Comparison of ENCODE assay signal across 8 cellular contexts in genomic region chr19:39125554-39126311, GRCh38. TPM values are rescaled to one million over a fixed set of nuclear protein-coding genes. Genes with fewer than 3 reads are reported as not detected.
DNase-seq lines count a peak whose midpoint lies in the region; ATAC-seq, FAIRE-seq and TF ChIP-seq lines count a peak whose summit lies in the region.

PAK4 (plus strand) TSS chr19:39125786; CDS start chr19:39169554, 43,768 bp downstream.

- peak within 1 kb of the TSS; percentile 91 for H2AK9ac ChIP-seq in IMR-90 (replicated peaks; ENCODE audit: low read depth, low read length, poor library complexity)

- 0% methylated on average over 25 of the region's 64 CpGs; no CpG with 5 or more reads in 1 of the 2 experiments for WGBS in IMR-90 (ENCODE audit: extremely low coverage in 2 of 2, insufficient read length in 1 of 2), 2 experiments

- CTCF ChIA-PET in IMR-90 (lab: Yijun Ruan, JAX) (no interaction called here), endothelial cell of umbilical vein (lab: Charles Lee) (interaction anchor here (0.7 to 1.2 kb wide), 3 partner anchors 14 to 63 kb away, joined by 3 read pairs; no protein-coding TSS in a partner anchor)

- TF ChIP-seq RAD21 in IMR-90 (IDR thresholded peaks at IDR 0.05; ENCODE audit: low read length) = no peak

- H4K8ac ChIP-seq in IMR-90 (ENCODE audit: low read depth in 2 of 2, low read length in 2 of 2) = peak within 1 kb of the TSS; percentile 85 to 94; a peak in 3 of 4 replicates

- TF ChIP-seq POLR2A in IMR-90 (IDR thresholded peaks at IDR 0.05; ENCODE audit: low read depth, low read length) (peak; percentile 59; the same call in 1 of the 2 replicates), endothelial cell of umbilical vein (IDR thresholded peaks at IDR 0.05; ENCODE audit: low read depth, low read length) (peak; percentile 71)

- H4K5ac ChIP-seq in IMR-90 (ENCODE audit: low read depth, low read length) = peak within 1 kb of the TSS; percentile 15

- dilution Hi-C loops in IMR-90 (cut with HindIII; ENCODE audit: low sequenced_read_pairs, unreplicated experiment) (no loop called here), endothelial cell of umbilical vein (cut with MboI; ENCODE audit: extremely low pct_ligation_motif_present, low sequenced_read_pairs) (no loop called here)

- no peak for TF ChIP-seq CTCF in D721Med (IDR thresholded peaks at IDR 0.05; ENCODE audit: insufficient read depth, missing control alignments)
- TF ChIP-seq CTCF in IMR-90 (conservative IDR thresholded peaks at IDR 0.05; ENCODE audit: low read depth, low read length) = no peak
- no peak for TF ChIP-seq CTCF in endothelial cell of umbilical vein (IDR thresholded peaks at IDR 0.05; ENCODE audit: extremely low read depth in 1 of 2, insufficient read depth in 1 of 2, low read depth in 1 of 2, low read length in 2 of 2)

- peaks cover 50% of the 10 kb centered on the region for H3K79me2 ChIP-seq in endothelial cell of umbilical vein (ENCODE audit: control insufficient read depth, insufficient read depth, low read length)

- H3K4me3 ChIP-seq in IMR-90 (ENCODE audit: insufficient read depth, low read depth, low read length) (peak within 1 kb of the TSS; percentile 85), endothelial cell of umbilical vein (replicated peaks in 1 of 3; ENCODE audit: insufficient read depth in 1 of 3, low read depth in 1 of 3, low read length in 3 of 3) (peak within 1 kb of the TSS; percentile 71 to 97 (median 85))

- H2AK5ac ChIP-seq in IMR-90 (ENCODE audit: low read depth, low read length) = peak within 1 kb of the TSS; percentile 74; the same call in 1 of the 2 replicates

- H4K20me1 ChIP-seq in IMR-90 (ENCODE audit: insufficient read depth, low read length) = peaks cover 28% of the 10 kb centered on the region
- H4K20me1 ChIP-seq in endothelial cell of umbilical vein (replicated peaks; ENCODE audit: control insufficient read depth, extremely low read depth, insufficient read depth, low read length) = no peaks in the 10 kb centered on the region

- POLR2A ChIA-PET in IMR-90 (lab: Charles Lee; ENCODE audit: unreplicated experiment) = no interaction called here
- POLR2A ChIA-PET in endothelial cell of umbilical vein (lab: Charles Lee) = no interaction called here

- peak within 1 kb of the TSS; percentile 82 for H3K4ac ChIP-seq in IMR-90 (ENCODE audit: low read depth, low read length)

- H3K9ac ChIP-seq in IMR-90 (ENCODE audit: low read depth, low read length) (peak within 1 kb of the TSS; percentile 74), endothelial cell of umbilical vein (replicated peaks; ENCODE audit: extremely low read depth, insufficient read depth, low read length) (peak within 1 kb of the TSS; percentile 59)

- DNase-seq in D721Med (ENCODE audit: insufficient read length, low spot score) (peak; percentile 100), IMR-90 (peak; percentile 96), OCI-M1 (lab: John Stamatoyannopoulos, UW) (peak; percentile 99), activated T-cell treated with anti-CD3 and anti-CD28 coated beads for 24 hours (ENCODE audit: low read depth) (peak; percentile 97), endothelial cell of umbilical vein (ENCODE audit: low read depth, low spot score) (peak; percentile 97), middle frontal gyrus (ENCODE audit: extremely low spot score, low spot score) (peak; percentile 94)
- peak; percentile 96 to 99 for DNase-seq in stimulated activated CD8-positive, alpha-beta memory T cell treated with anti-CD3 and anti-CD28 coated beads, Interleukin-2, amount 100 ng/mL, for 48 hours (ENCODE audit: low read depth in 2 of 2)

- peak within 1 kb of the TSS; percentile 80 for H2BK5ac ChIP-seq in IMR-90 (ENCODE audit: low read depth, low read length, poor library complexity, severe bottlenecking)

- no peak within 1 kb of the TSS; the same call in none of the 2 replicates for H3K18ac ChIP-seq in IMR-90 (ENCODE audit: low read depth, low read length)

- intact Hi-C loops in IMR-90 (cut with micrococcal nuclease) (no loop called here), endothelial cell of umbilical vein (cut with micrococcal nuclease) (loop anchor here (1.0 to 10.0 kb wide), 4 partner anchors 19 to 409 kb away; partner anchors contain the start of genes EID2B, MED29, PAF1 and PLEKHG2)

- no peaks in the 10 kb centered on the region for H3K9me3 ChIP-seq in IMR-90 (ENCODE audit: control insufficient read depth, insufficient read depth, low read length)
- no peaks in the 10 kb centered on the region for H3K9me3 ChIP-seq in endothelial cell of umbilical vein (replicated peaks; ENCODE audit: control insufficient read depth, insufficient read depth, low read length)

- peak within 1 kb of the TSS; percentile 29; the same call in 1 of the 2 replicates for H3K23ac ChIP-seq in IMR-90 (ENCODE audit: low read depth, low read length)

- ATAC-seq in GM21526 (IDR thresholded peaks at IDR 0.05; ENCODE audit: low FRiP score, unreplicated experiment) (peak; percentile 86), IMR-90 (ENCODE audit: low read depth) (peak; percentile 98)

- H2BK20ac ChIP-seq in IMR-90 (ENCODE audit: low read depth, low read length) = 0 out of 2 replicates have a peak within 1 kb of the TSS, but pooled peaks have one; percentile 60

- H2AFZ ChIP-seq in IMR-90 (replicated peaks; ENCODE audit: low read length, poor library complexity) = peak within 1 kb of the TSS; percentile 94
- H2AFZ ChIP-seq in endothelial cell of umbilical vein (ENCODE audit: low read depth, low read length) = peak within 1 kb of the TSS; percentile 98

- in situ Hi-C loops in IMR-90 (cut with MboI; ENCODE audit: low sequenced_read_pairs) = no loop called here

- H2BK120ac ChIP-seq in IMR-90 (ENCODE audit: low read depth, low read length) = peak within 1 kb of the TSS; percentile 61; the same call in 1 of the 2 replicates

- H3K9me1 ChIP-seq in IMR-90 (ENCODE audit: insufficient read depth, low read length) (peaks cover 2% of the 10 kb centered on the region; the same call in 1 of the 2 replicates), endothelial cell of umbilical vein (replicated peaks; ENCODE audit: control insufficient read depth, extremely low read depth, insufficient read depth, low read length) (no peaks in the 10 kb centered on the region)

- H3K27ac ChIP-seq in IMR-90 (ENCODE audit: insufficient read depth, low read length) (peak within 1 kb of the TSS; percentile 79), endothelial cell of umbilical vein (ENCODE audit: insufficient read depth, low read depth, low read length) (peak within 1 kb of the TSS; percentile 39)

- no peak within 1 kb of the TSS for H2BK15ac ChIP-seq in IMR-90 (ENCODE audit: low read depth, low read length)

- BruUV-seq in IMR-90 (replicated peaks; lab: Mats Ljungman, UMichigan) (no TSS peak), endothelial cell of umbilical vein (replicated peaks; lab: Mats Ljungman, UMichigan) (no TSS peak)

- FAIRE-seq in D721Med (lab: Jason Lieb, UNC) (no peak), endothelial cell of umbilical vein (lab: Jason Lieb, UNC) (peak; percentile 99)

- peak within 1 kb of the TSS; percentile 47; the same call in 1 of the 2 replicates for H4K91ac ChIP-seq in IMR-90 (ENCODE audit: insufficient read depth, low read depth, low read length)

- H3K14ac ChIP-seq in IMR-90 (replicated peaks; ENCODE audit: low read depth, low read length) = peak within 1 kb of the TSS; percentile 65

- H3K56ac ChIP-seq in IMR-90 (ENCODE audit: extremely low read depth, insufficient read depth, low read length) = peak within 1 kb of the TSS; percentile 18

- peaks cover 16 to 46% of the 10 kb centered on the region in 2 experiments for H3K79me1 ChIP-seq in IMR-90 (ENCODE audit: low read depth in 1 of 2, low read length in 2 of 2)

- H3K27me3 ChIP-seq in IMR-90 (ENCODE audit: control insufficient read depth, insufficient read depth, low read length) (0 out of 2 replicates have a peak, but pooled peaks cover 2% of the 10 kb centered on the region), endothelial cell of umbilical vein (ENCODE audit: control insufficient read depth in 2 of 2, insufficient read depth in 2 of 2, low read length in 2 of 2) (no peaks in the 10 kb centered on the region)

- H3K4me1 ChIP-seq in IMR-90 (ENCODE audit: control insufficient read depth, insufficient read depth, low read length) (peaks cover 5% of the 10 kb centered on the region; the same call in 1 of the 2 replicates), endothelial cell of umbilical vein (ENCODE audit: control insufficient read depth, extremely low read depth, insufficient read depth, low read length) (peaks cover 18% of the 10 kb centered on the region)

- H3K4me2 ChIP-seq in IMR-90 (ENCODE audit: low read depth, low read length) (peak within 1 kb of the TSS; percentile 85), endothelial cell of umbilical vein (ENCODE audit: insufficient read depth, low read length) (peak within 1 kb of the TSS; percentile 94)

- H3K36me3 ChIP-seq in IMR-90 (ENCODE audit: control insufficient read depth, insufficient read depth, low read length) (no peaks in the 10 kb centered on the region), endothelial cell of umbilical vein (ENCODE audit: control insufficient read depth in 2 of 2, extremely low read depth in 1 of 2, insufficient read depth in 2 of 2, low read length in 2 of 2) (no peaks in the 10 kb centered on the region)

TF ChIP-seq in endothelial cell of umbilical vein, 7 proteins besides CTCF, POLR2A, EP300 and RAD21:
- TF ChIP-seq JUN (IDR thresholded peaks at IDR 0.05; ENCODE audit: borderline replicate concordance, insufficient read depth, insufficient read length, low read depth) = no peak
- TF ChIP-seq MYC (IDR thresholded peaks at IDR 0.05; ENCODE audit: low read depth, low read length) = no peak
- peak; percentile 63 for TF ChIP-seq POLR2AphosphoS5 (IDR thresholded peaks at IDR 0.05; ENCODE audit: insufficient read depth, low read depth, low read length)
- no peak for TF ChIP-seq MAX (IDR thresholded peaks at IDR 0.05; ENCODE audit: insufficient read depth, insufficient read length)

RNA-seq across cellular contexts. Expression of gene PAK4, which starts in this region (rescaled TPM):
- total RNA-seq in IMR-90 (2012; rRNA removed) (2.0 and 2.8 TPM in 2 replicates), endothelial cell of umbilical vein (49.6 and 55.4 TPM in 2 replicates)
- polyA plus RNA-seq in IMR-90 (2012; rRNA removed) (27.2 and 35.5 TPM in 2 replicates), endothelial cell of umbilical vein (39.8 and 48.4 TPM in 2 replicates)
- polyA plus RNA-seq in IMR-90 (2012; cell fraction: cytosol; rRNA removed) = 52.9 and 64.1 TPM in 2 replicates
- 26.9 and 44.9 TPM in 2 replicates for polyA plus RNA-seq in IMR-90 (2012; cell fraction: nucleus; rRNA removed; ENCODE audit: low replicate concordance)
- polyA plus RNA-seq in endothelial cell of umbilical vein (2011; cell fraction: cytosol; rRNA removed) = 24.3 and 32.3 TPM in 2 replicates
- 24.1 and 24.3 TPM in 2 replicates for polyA plus RNA-seq in endothelial cell of umbilical vein (2011; cell fraction: nucleus; rRNA removed)
- 26.5 and 39.9 TPM in 2 replicates for polyA plus RNA-seq in endothelial cell of umbilical vein (2012)
- 21.3 and 22.5 TPM in 2 replicates for polyA minus RNA-seq in endothelial cell of umbilical vein
- 28.0 TPM for polyA minus RNA-seq in endothelial cell of umbilical vein (2011; cell fraction: cytosol; rRNA and poly(A)+ RNA removed)
- 14.5 and 29.1 TPM in 2 replicates for polyA minus RNA-seq in endothelial cell of umbilical vein (2011; cell fraction: nucleus; rRNA and poly(A)+ RNA removed)

Comparison
In these comparisons a context has a peak if more than half of its experiments do, and no peak if none do; other contexts are left out.
1. Peak in every context shown above with its lines: DNase-seq, ATAC-seq, H3K4me3 ChIP-seq and H3K27ac ChIP-seq.
2. RNA of gene PAK4 (total RNA-seq): 49.6 to 55.4 TPM in endothelial cell of umbilical vein; 2.0 to 2.8 TPM in IMR-90; every median in the first group is over 10 times any median in the second.